ENCODE assay signal across 8 cellular contexts in genomic region chr17:74852237-74853047, GRCh38. TPM values are rescaled to one million over a fixed set of nuclear protein-coding genes. Genes with fewer than 3 reads are reported as not detected.
DNase-seq lines count a peak whose midpoint lies in the region; ATAC-seq and TF ChIP-seq lines count a peak whose summit lies in the region.

No MANE protein-coding gene starts in this region.

- peaks cover 3% of the 10 kb centered on the region for H3K4me1 Mint-ChIP-seq in activated naive CD8-positive, alpha-beta T cell treated with anti-CD3 and anti-CD28 coated beads, Interleukin-2, amount 50 U/mL, for 24 hours
- H3K4me1 Mint-ChIP-seq in natural killer cell, result peaks cover 0 to 18% of the 10 kb centered on the region in 2 donors

- peak overlapping the region; percentile 65 for H3K4me3 Mint-ChIP-seq in activated naive CD8-positive, alpha-beta T cell treated with anti-CD3 and anti-CD28 coated beads, Interleukin-2, amount 50 U/mL, for 24 hours
- H3K4me3 Mint-ChIP-seq in natural killer cell, result peak overlapping the region; percentile 37

- peak; percentile 70 for ATAC-seq in activated naive CD8-positive, alpha-beta T cell treated with anti-CD3 and anti-CD28 coated beads, Interleukin-2, amount 50 U/mL, for 24 hours
- ATAC-seq in natural killer cell (peak in 2 of 3 donors; percentile 59 to 66), GM18502 (IDR thresholded peaks at IDR 0.05; ENCODE audit: poor library complexity, unreplicated experiment) (no peak), GM21528 (IDR thresholded peaks at IDR 0.05; ENCODE audit: low FRiP score, unreplicated experiment) (no peak), HG03095 (IDR thresholded peaks at IDR 0.05; ENCODE audit: unreplicated experiment) (no peak)

- no peaks in the 10 kb centered on the region for H3K36me3 Mint-ChIP-seq in activated naive CD8-positive, alpha-beta T cell treated with anti-CD3 and anti-CD28 coated beads, Interleukin-2, amount 50 U/mL, for 24 hours (ENCODE audit: low read depth)
- H3K36me3 Mint-ChIP-seq in natural killer cell, result no peaks in the 10 kb centered on the region

- DNase-seq in Daoy (ENCODE audit: low read depth) (peak; percentile 73), RPMI8226 (peak; percentile 89), natural killer cell (no peak), pons (ENCODE audit: low spot score) (no peak)
- peak; percentile 57 for DNase-seq in activated naive CD8-positive, alpha-beta T cell treated with anti-CD3 and anti-CD28 coated beads, Interleukin-2, amount 50 U/mL, for 24 hours

- no peak overlapping the region for H3K27ac Mint-ChIP-seq in activated naive CD8-positive, alpha-beta T cell treated with anti-CD3 and anti-CD28 coated beads, Interleukin-2, amount 50 U/mL, for 24 hours
- H3K27ac Mint-ChIP-seq in natural killer cell, result no peak overlapping the region

- TF ChIP-seq CTCF in natural killer cell (IDR thresholded peaks at IDR 0.05), result no peak

- no peaks in the 10 kb centered on the region for H3K9me3 Mint-ChIP-seq in activated naive CD8-positive, alpha-beta T cell treated with anti-CD3 and anti-CD28 coated beads, Interleukin-2, amount 50 U/mL, for 24 hours
- no peaks in the 10 kb centered on the region for H3K9me3 Mint-ChIP-seq in natural killer cell

- intact Hi-C loops in natural killer cell (cut with micrococcal nuclease), result no loop called here

- H3K27me3 Mint-ChIP-seq in activated naive CD8-positive, alpha-beta T cell treated with anti-CD3 and anti-CD28 coated beads, Interleukin-2, amount 50 U/mL, for 24 hours, result peaks cover 48% of the 10 kb centered on the region
- peaks cover 44 to 52% of the 10 kb centered on the region in 2 donors for H3K27me3 Mint-ChIP-seq in natural killer cell (ENCODE audit: low read depth in 2 of 2)

RNA-seq across cellular contexts. Expression of gene GRIN2C, which starts 7.2 kb away (rescaled TPM):
- not detected in 2 replicates for total RNA-seq in Daoy (2014; rRNA removed; shearing (Covaris generic))
- total RNA-seq in natural killer cell, result not detected

RNA-seq across cellular contexts. Expression of gene FDXR, which starts 20.4 kb away (rescaled TPM):
- 8.2 and 13.1 TPM in 2 replicates for total RNA-seq in Daoy (2014; rRNA removed; shearing (Covaris generic))
- 1 to 10 TPM; 4.5 to 9.1 (median 7.8) TPM for total RNA-seq in natural killer cell

RNA-seq across cellular contexts. Expression of gene FADS6, which starts 41.0 kb away (rescaled TPM):
- total RNA-seq in Daoy (2014; rRNA removed; shearing (Covaris generic)), result not detected in 2 replicates
- not detected for total RNA-seq in natural killer cell

Comparison
In these comparisons a context has a peak if more than half of its experiments do, and no peak if none do; other contexts are left out.
1. DNase-seq: peak in Daoy (single experiment), RPMI8226 (single experiment) and activated naive CD8-positive, alpha-beta T cell treated with anti-CD3 and anti-CD28 coated beads, Interleukin-2, amount 50 U/mL, for 24 hours (single experiment); none in natural killer cell (single experiment) and pons (single experiment).
2. ATAC-seq: peak in activated naive CD8-positive, alpha-beta T cell treated with anti-CD3 and anti-CD28 coated beads, Interleukin-2, amount 50 U/mL, for 24 hours (single experiment) and natural killer cell (2 of 3); none in GM18502 (single experiment), GM21528 (single experiment) and HG03095 (single experiment).